ENCODE assay signal across 12 cellular contexts in the genomic region with DNA sequence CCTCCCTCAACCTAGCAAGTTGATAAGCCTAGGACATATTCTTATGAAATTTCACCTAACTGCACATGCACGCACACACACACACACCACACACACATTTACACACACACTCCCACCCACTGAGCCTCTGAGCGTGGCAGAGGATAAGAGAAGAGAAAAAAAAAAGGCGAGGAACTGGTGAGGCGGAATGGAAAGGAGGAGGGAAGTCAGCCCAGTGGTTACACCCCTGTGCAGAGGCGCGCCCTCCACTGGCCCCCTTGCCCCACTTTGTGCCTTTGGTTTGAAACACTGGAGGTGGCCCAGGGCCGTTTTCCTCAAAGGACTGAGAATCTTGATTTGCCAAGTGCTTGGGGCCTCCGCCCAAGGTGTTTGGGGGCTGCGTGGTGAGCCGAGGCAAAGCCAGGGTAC. TPM values are rescaled to one million over a fixed set of nuclear protein-coding genes. Genes with fewer than 3 reads are reported as not detected.
DNase-seq lines count a peak whose midpoint lies in the region; ATAC-seq and TF ChIP-seq lines count a peak whose summit lies in the region.
"Had no signal": no experiment of that assay in that cellular context is flagged by ENCODE, and none has a peak within 500 bp of the region (broad histone marks: within the 10 kb centered on the region; RNA-seq: fewer than 3 reads in every experiment).

No MANE protein-coding gene starts in this region.

- ATAC-seq in left cardiac atrium (peak; percentile 20 to 35), Right ventricle myocardium superior (ENCODE audit: poor library complexity) (no peak)
- ATAC-seq in natural killer cell treated with Interleukin-12 subunit alpha and Interleukin-12 subunit beta and Interleukin-15 and Interleukin-18, amount 100 ng/mL, for 72 hours = no peak
- ATAC-seq: activated CD4-positive, alpha-beta T cell treated with anti-CD3 and anti-CD28 coated beads for 36 hours; esophagus mucosa had no signal

- H3K4me3 ChIP-seq in mesenchymal stem cell (ENCODE audit: insufficient read depth in 1 of 2, low read depth in 1 of 2, low read length in 2 of 2) = peak overlapping the region; percentile 45 to 54
- peak overlapping the region; percentile 44 for H3K4me3 ChIP-seq in urinary bladder (ENCODE audit: low read depth, low read length)
- no peak overlapping the region for H3K4me3 ChIP-seq in lower leg skin (ENCODE audit: low read depth, poor library complexity, severe bottlenecking)

- H3K27me3 Mint-ChIP-seq in chondrocyte (ENCODE audit: low read depth) = no peaks in the 10 kb centered on the region
- H3K27me3 Mint-ChIP-seq in natural killer cell treated with Interleukin-12 subunit alpha and Interleukin-12 subunit beta and Interleukin-15 and Interleukin-18, amount 100 ng/mL, for 72 hours = peaks cover 40 to 44% of the 10 kb centered on the region in 2 donors

- H3K27ac ChIP-seq in mesenchymal stem cell (ENCODE audit: low read length, poor library complexity, severe bottlenecking) (no peak overlapping the region), urinary bladder (ENCODE audit: low read depth) (peak overlapping the region; percentile 39)

- no peak overlapping the region for H3K4ac ChIP-seq in mesenchymal stem cell (ENCODE audit: low read depth in 1 of 2, low read length in 2 of 2)

- H3K4me2 ChIP-seq in mesenchymal stem cell (ENCODE audit: low read length, poor library complexity, severe bottlenecking) = peak overlapping the region; percentile 82

- no peak overlapping the region for H3K14ac ChIP-seq in mesenchymal stem cell (ENCODE audit: low read length in 2 of 2)

- no peak overlapping the region for H2BK120ac ChIP-seq in mesenchymal stem cell (ENCODE audit: low read depth, low read length)

- H2BK15ac ChIP-seq in mesenchymal stem cell (ENCODE audit: low read depth, poor library complexity, severe bottlenecking) = no peak overlapping the region

- H3K23ac ChIP-seq in mesenchymal stem cell (ENCODE audit: low read length in 2 of 2) = peak overlapping the region; percentile 82 to 93

- H2BK12ac ChIP-seq in mesenchymal stem cell (ENCODE audit: low read length in 2 of 2) = no peak overlapping the region

- no peaks in the 10 kb centered on the region for H3K9me3 Mint-ChIP-seq in chondrocyte (ENCODE audit: low read depth)
- H3K9me3 Mint-ChIP-seq in natural killer cell treated with Interleukin-12 subunit alpha and Interleukin-12 subunit beta and Interleukin-15 and Interleukin-18, amount 100 ng/mL, for 72 hours = no peaks in the 10 kb centered on the region

- H3K4me3 Mint-ChIP-seq in chondrocyte (ENCODE audit: unreplicated experiment) = peak overlapping the region; percentile 70
- no peak overlapping the region for H3K4me3 Mint-ChIP-seq in natural killer cell treated with Interleukin-12 subunit alpha and Interleukin-12 subunit beta and Interleukin-15 and Interleukin-18, amount 100 ng/mL, for 72 hours
- H3K4me3 Mint-ChIP-seq: activated CD4-positive, alpha-beta T cell treated with anti-CD3 and anti-CD28 coated beads for 36 hours had no signal

- H3K9me3 ChIP-seq in mesenchymal stem cell (ENCODE audit: control insufficient read depth, low read length) = no peaks in the 10 kb centered on the region

- no peak overlapping the region for H3K27ac Mint-ChIP-seq in chondrocyte (ENCODE audit: unreplicated experiment)
- no peak overlapping the region for H3K27ac Mint-ChIP-seq in natural killer cell treated with Interleukin-12 subunit alpha and Interleukin-12 subunit beta and Interleukin-15 and Interleukin-18, amount 100 ng/mL, for 72 hours
- H3K27ac Mint-ChIP-seq: activated CD4-positive, alpha-beta T cell treated with anti-CD3 and anti-CD28 coated beads for 36 hours; CD14-positive monocyte had no signal

- no peak overlapping the region for H4K8ac ChIP-seq in mesenchymal stem cell (ENCODE audit: low read length)

- H3K4me1 ChIP-seq in mesenchymal stem cell (ENCODE audit: control insufficient read depth, insufficient read depth, low read depth, low read length) (peaks cover 16% of the 10 kb centered on the region), urinary bladder (ENCODE audit: insufficient read depth) (no peaks in the 10 kb centered on the region)

- no peak overlapping the region for H2AFZ ChIP-seq in mesenchymal stem cell (ENCODE audit: low read depth, low read length)

- peak overlapping the region; percentile 2 for H4K91ac ChIP-seq in mesenchymal stem cell (ENCODE audit: low read length)

- WGBS in mesenchymal stem cell = 26% methylated on average over 9 of the region's 10 CpGs
- WGBS in urinary bladder = 48% methylated on average over 10 of the region's 10 CpGs
- WGBS in lower leg skin, 2 donors = 46 to 49% methylated on average over 10 of the region's 10 CpGs

- TF ChIP-seq CTCF in chondrocyte (IDR thresholded peaks at IDR 0.05) (peak; percentile 43), lower leg skin (IDR thresholded peaks at IDR 0.05) (no peak)

- DNase-seq in left cardiac atrium = no peak
- DNase-seq in Right ventricle myocardium superior = no peak
- no peak for DNase-seq in chondrocyte (ENCODE audit: low spot score)
- DNase-seq in mesenchymal stem cell = no peak
- DNase-seq in natural killer cell treated with Interleukin-12 subunit alpha and Interleukin-12 subunit beta and Interleukin-15 and Interleukin-18, amount 100 ng/mL, for 72 hours (ENCODE audit: low spot score) = no peak
- DNase-seq in lower leg skin (ENCODE audit: low spot score in 2 of 2) = no peak
- no peak for DNase-seq in NCI-H2196 treated with DMSO at 0.1 percent for 48 hours (lab: John Stamatoyannopoulos, UW; ENCODE audit: unreplicated experiment)
- DNase-seq: activated CD4-positive, alpha-beta T cell treated with anti-CD3 and anti-CD28 coated beads for 36 hours; NCI-H1930 had no signal

- no peak overlapping the region for H3K18ac ChIP-seq in mesenchymal stem cell (ENCODE audit: low read depth in 1 of 2, low read length in 2 of 2)

- H3K36me3 ChIP-seq in mesenchymal stem cell (ENCODE audit: control insufficient read depth in 1 of 2, insufficient read depth in 2 of 2, low read depth in 1 of 2, low read length in 2 of 2) = no peaks in the 10 kb centered on the region
- H3K36me3 ChIP-seq in urinary bladder (ENCODE audit: insufficient read depth) = no peaks in the 10 kb centered on the region

- peaks cover 53% of the 10 kb centered on the region for H3K4me1 Mint-ChIP-seq in chondrocyte (ENCODE audit: low read depth)
- peaks cover 10 to 16% of the 10 kb centered on the region in 2 donors for H3K4me1 Mint-ChIP-seq in natural killer cell treated with Interleukin-12 subunit alpha and Interleukin-12 subunit beta and Interleukin-15 and Interleukin-18, amount 100 ng/mL, for 72 hours (ENCODE audit: low read depth in 2 of 2)

- no peaks in the 10 kb centered on the region for H3K79me1 ChIP-seq in mesenchymal stem cell (replicated peaks; ENCODE audit: low read length, poor library complexity, severe bottlenecking)

- peaks cover 67 to 75% of the 10 kb centered on the region in 2 experiments for H3K27me3 ChIP-seq in mesenchymal stem cell (ENCODE audit: control insufficient read depth in 1 of 2, insufficient read depth in 1 of 2, low read length in 2 of 2)

- intact Hi-C loops in left cardiac atrium (cut with DNase I) (no loop called here), Right ventricle myocardium superior (cut with DNase I) (loop anchor here (10.0 kb wide), 1 partner anchor 201 kb away; no protein-coding TSS in a partner anchor), lower leg skin (cut with DNase I; ENCODE audit: low total_unique reads) (no loop called here)

- H3K9ac ChIP-seq in mesenchymal stem cell (ENCODE audit: low read length) = no peak overlapping the region

- no peak overlapping the region for H2BK5ac ChIP-seq in mesenchymal stem cell (ENCODE audit: low read depth, low read length, poor library complexity, severe bottlenecking)

- H2AK5ac ChIP-seq in mesenchymal stem cell (ENCODE audit: low read length, severe bottlenecking) = no peak overlapping the region

- no peak for TF ChIP-seq POLR2A in lower leg skin (IDR thresholded peaks at IDR 0.05)

- H3K36me3 Mint-ChIP-seq in chondrocyte (ENCODE audit: low read depth) = no peaks in the 10 kb centered on the region
- H3K36me3 Mint-ChIP-seq in natural killer cell treated with Interleukin-12 subunit alpha and Interleukin-12 subunit beta and Interleukin-15 and Interleukin-18, amount 100 ng/mL, for 72 hours = no peaks in the 10 kb centered on the region

RNA-seq across cellular contexts. Expression of a gene that starts 20.7 kb away (rescaled TPM):
- total RNA-seq in left cardiac atrium (10 to 100 TPM; 17.9 to 41.8 TPM), Right ventricle myocardium superior (0.70 TPM), chondrocyte (28.7 to 41.9 TPM (median 30.8 TPM) in 3 replicates), urinary bladder (64.8 TPM), lower leg skin (1 to 10 TPM in 3 of 4 donors, under 1 TPM in 1; 0.72 to 5.9 (median 2.7) TPM)
- polyA plus RNA-seq in mesenchymal stem cell (2013, experiment 1 of 2) = 206 TPM
- 191 TPM for polyA plus RNA-seq in mesenchymal stem cell (2013, experiment 2 of 2)
- 149 TPM for polyA plus RNA-seq in urinary bladder
- not detected for total RNA-seq in natural killer cell treated with Interleukin-12 subunit alpha and Interleukin-12 subunit beta and Interleukin-15 and Interleukin-18, amount 100 ng/mL, for 72 hours
- total RNA-seq: activated CD4-positive, alpha-beta T cell treated with anti-CD3 and anti-CD28 coated beads for 36 hours had no signal
- polyA plus RNA-seq: CD14-positive monocyte had no signal

RNA-seq across cellular contexts. Expression of a gene that starts 22.7 kb away (rescaled TPM):
- total RNA-seq in left cardiac atrium = 10 to 100 TPM; 10.5 to 11.9 TPM
- 0.22 TPM for total RNA-seq in Right ventricle myocardium superior
- total RNA-seq in chondrocyte = 16.2 to 20.0 TPM (median 19.7 TPM) in 3 replicates
- polyA plus RNA-seq in mesenchymal stem cell (2013, experiment 1 of 2) = 49.8 TPM
- 50.1 TPM for polyA plus RNA-seq in mesenchymal stem cell (2013, experiment 2 of 2)
- total RNA-seq in urinary bladder = 61.4 TPM
- 25.9 TPM for polyA plus RNA-seq in urinary bladder
- total RNA-seq in natural killer cell treated with Interleukin-12 subunit alpha and Interleukin-12 subunit beta and Interleukin-15 and Interleukin-18, amount 100 ng/mL, for 72 hours = not detected
- 1 to 10 TPM in 2 of 4 donors, under 1 TPM in 1, not detected in 1; 0.30 to 1.7 (median 1.0) TPM for total RNA-seq in lower leg skin
- total RNA-seq: activated CD4-positive, alpha-beta T cell treated with anti-CD3 and anti-CD28 coated beads for 36 hours had no signal
- polyA plus RNA-seq: CD14-positive monocyte had no signal

Comparison
In these comparisons a context has a peak if more than half of its experiments do, and no peak if none do; other contexts are left out.
1. ATAC-seq: peak in left cardiac atrium (2 of 2); none in Right ventricle myocardium superior (single experiment) and natural killer cell treated with Interleukin-12 subunit alpha and Interleukin-12 subunit beta and Interleukin-15 and Interleukin-18, amount 100 ng/mL, for 72 hours (0 of 2).